Comparison of ENCODE assay signal across 1 cellular context in genomic region chr3:4350789-4351163, GRCh38.
TF ChIP-seq lines count a peak whose summit lies in the region.

No MANE protein-coding gene starts in this region.

TF ChIP-seq in GM23338, 12 proteins besides CTCF, POLR2A, EP300 and RAD21 (continued from another document):
- TF ChIP-seq ZNF462 (CRISPR knock-in tag; IDR thresholded peaks at IDR 0.05): no peak
- TF ChIP-seq POLR2AphosphoS5 (IDR thresholded peaks at IDR 0.05; ENCODE audit: low read depth): no peak
- TF ChIP-seq EZH2 (IDR thresholded peaks at IDR 0.05; ENCODE audit: low read depth, unreplicated experiment): no peak
- TF ChIP-seq EZH2phosphoT487 (IDR thresholded peaks at IDR 0.05; ENCODE audit: unreplicated experiment): no peak
TF ChIP-seq in GM23338: peak in this region for 0.
